Comparison of ENCODE assay signal across 8 cellular contexts in genomic region chr6:6856538-6857523, GRCh38.
DNase-seq lines count a peak whose midpoint lies in the region; ATAC-seq and TF ChIP-seq lines count a peak whose summit lies in the region.

No MANE protein-coding gene starts in this region.

- in situ Hi-C loops in transverse colon (cut with MboI; ENCODE audit: low pct_ligation_motif_present in 1 of 4, low pct_unique_long_range_greater_than_20kb in 1 of 4, low sequenced_read_pairs in 3 of 4) = no loop called here

- ATAC-seq in GM21360 (IDR thresholded peaks at IDR 0.05; ENCODE audit: unreplicated experiment) = peak; percentile 80

- WGBS in esophagus, 2 donors = 13 to 16% methylated on average over 23 of the region's 23 CpGs
- WGBS in transverse colon (ENCODE audit: low coverage in 1 of 2), 2 donors = 17 to 40% methylated on average over 7 to 23 of the region's 23 CpGs

- peak; percentile 10 for TF ChIP-seq POLR2A in transverse colon (IDR thresholded peaks at IDR 0.05)

- H3K36me3 Mint-ChIP-seq in CD4-positive, alpha-beta memory T cell = no peaks in the 10 kb centered on the region
- no peaks in the 10 kb centered on the region for H3K36me3 Mint-ChIP-seq in neural crest cell (ENCODE audit: low read depth)

- H3K4me3 ChIP-seq in CD4-positive, alpha-beta memory T cell (ENCODE audit: low read length in 2 of 2) = peak overlapping the region in 1 of 2 donors; percentile 30
- H3K4me3 ChIP-seq in esophagus (ENCODE audit: low read depth in 1 of 2, low read length in 2 of 2) = no peak overlapping the region
- H3K4me3 ChIP-seq in transverse colon = peak overlapping the region in 2 of 4 donors; percentile 3 to 6

- H3K27ac Mint-ChIP-seq in CD4-positive, alpha-beta memory T cell = peak overlapping the region in 3 of 7 donors; percentile 48 to 68 (median 68)
- H3K27ac Mint-ChIP-seq in neural crest cell (ENCODE audit: unreplicated experiment) = peak overlapping the region; percentile 76

- no peak for TF ChIP-seq EP300 in transverse colon (IDR thresholded peaks at IDR 0.05; ENCODE audit: low read depth)

- H3K27me3 Mint-ChIP-seq in CD4-positive, alpha-beta memory T cell = peaks cover 1 to 2% of the 10 kb centered on the region in 2 donors
- H3K27me3 Mint-ChIP-seq in neural crest cell (ENCODE audit: low read depth) = peaks cover 6% of the 10 kb centered on the region

- no peak for TF ChIP-seq CTCF in neural crest cell (conservative IDR thresholded peaks at IDR 0.05)
- TF ChIP-seq CTCF in transverse colon (IDR thresholded peaks at IDR 0.05) = no peak

- H3K4me3 Mint-ChIP-seq in CD4-positive, alpha-beta memory T cell = peak overlapping the region in 7 of 8 donors; percentile 32 to 74 (median 47)
- no peak overlapping the region for H3K4me3 Mint-ChIP-seq in neural crest cell

- H3K36me3 ChIP-seq in CD4-positive, alpha-beta memory T cell (ENCODE audit: insufficient read depth, low read length) = no peaks in the 10 kb centered on the region
- H3K36me3 ChIP-seq in esophagus (ENCODE audit: control insufficient read depth in 2 of 2, insufficient read depth in 2 of 2, low read length in 1 of 2) (no peaks in the 10 kb centered on the region), transverse colon (no peaks in the 10 kb centered on the region)

- H3K27me3 ChIP-seq in CD4-positive, alpha-beta memory T cell (ENCODE audit: insufficient read depth, low read length) = no peaks in the 10 kb centered on the region
- no peaks in the 10 kb centered on the region for H3K27me3 ChIP-seq in esophagus (ENCODE audit: control insufficient read depth in 1 of 2, insufficient read depth in 2 of 2, low read length in 2 of 2)
- H3K27me3 ChIP-seq in transverse colon = no peaks in the 10 kb centered on the region

- CTCF ChIA-PET in CD4-positive, alpha-beta memory T cell (lab: Charles Lee; ENCODE audit: partially characterized antibody) = no interaction called here

- H3K4me1 Mint-ChIP-seq in CD4-positive, alpha-beta memory T cell = peaks cover 9 to 16% (median 13%) of the 10 kb centered on the region in 4 donors
- H3K4me1 Mint-ChIP-seq in neural crest cell = peaks cover 14% of the 10 kb centered on the region

- no peak overlapping the region for H3K27ac ChIP-seq in CD4-positive, alpha-beta memory T cell (ENCODE audit: low read depth, low read length)
- H3K27ac ChIP-seq in esophagus (ENCODE audit: low read depth in 2 of 2, low read length in 1 of 2) (peak overlapping the region; percentile 82 to 99), transverse colon (peak overlapping the region; percentile 47 to 77 (median 67))

- DNase-seq in CD4-positive, alpha-beta memory T cell = peak in 3 of 5 donors; percentile 2 to 6 (median 6)
- DNase-seq in HPDE6-E6E7 (ENCODE audit: extremely low spot score) (peak; percentile 71), neural crest cell (ENCODE audit: low read depth, low spot score) (no peak), transverse colon (peak; percentile 79), superior temporal gyrus (ENCODE audit: extremely low spot score) (no peak)
- peak; percentile 32 to 55 for DNase-seq in activated CD4-positive, alpha-beta T cell treated with anti-CD3 and anti-CD28 coated beads, Interleukin-2, amount 50 U/mL, for 24 hours (ENCODE audit: low read depth in 1 of 2, low spot score in 1 of 2)

- H3K9me3 Mint-ChIP-seq in CD4-positive, alpha-beta memory T cell = no peaks in the 10 kb centered on the region
- H3K9me3 Mint-ChIP-seq in neural crest cell = no peaks in the 10 kb centered on the region

- intact Hi-C loops in CD4-positive, alpha-beta memory T cell (cut with micrococcal nuclease) = no loop called here
- intact Hi-C loops in transverse colon (cut with DNase I; ENCODE audit: low total_unique reads) = no loop called here

- POLR2A ChIA-PET in CD4-positive, alpha-beta memory T cell (lab: Charles Lee; ENCODE audit: partially characterized antibody) = no interaction called here

- H3K4me1 ChIP-seq in CD4-positive, alpha-beta memory T cell (ENCODE audit: insufficient read depth, low read length) = peaks cover 12% of the 10 kb centered on the region
- H3K4me1 ChIP-seq in esophagus (ENCODE audit: control insufficient read depth in 2 of 2, insufficient read depth in 2 of 2, low read length in 1 of 2) = peaks cover 0 to 7% of the 10 kb centered on the region in 2 donors
- H3K4me1 ChIP-seq in transverse colon = peaks cover 14 to 28% (median 18%) of the 10 kb centered on the region in 4 donors

- H3K9me3 ChIP-seq in CD4-positive, alpha-beta memory T cell (ENCODE audit: control insufficient read depth in 1 of 2, low read length in 2 of 2) = no peaks in the 10 kb centered on the region
- no peaks in the 10 kb centered on the region for H3K9me3 ChIP-seq in esophagus (ENCODE audit: control insufficient read depth in 2 of 2, insufficient read depth in 1 of 2, low read depth in 1 of 2, low read length in 1 of 2)
- no peaks in the 10 kb centered on the region for H3K9me3 ChIP-seq in transverse colon

Comparison
In these comparisons a context has a peak if more than half of its experiments do, and no peak if none do; other contexts are left out.
1. DNase-seq: peak in CD4-positive, alpha-beta memory T cell (3 of 5), HPDE6-E6E7 (single experiment), activated CD4-positive, alpha-beta T cell treated with anti-CD3 and anti-CD28 coated beads, Interleukin-2, amount 50 U/mL, for 24 hours (2 of 2) and transverse colon (single experiment); none in neural crest cell (single experiment) and superior temporal gyrus (single experiment).